ENCODE assay signal across 8 cellular contexts in genomic region chr2:230668184-230668938, GRCh38. TPM values are rescaled to one million over a fixed set of nuclear protein-coding genes. Genes with fewer than 3 reads are reported as not detected.
DNase-seq lines count a peak whose midpoint lies in the region; ATAC-seq and TF ChIP-seq lines count a peak whose summit lies in the region.

No MANE protein-coding gene starts in this region.

- H2AFZ ChIP-seq in osteoblast (ENCODE audit: low read length), result peak overlapping the region; percentile 1

- peak overlapping the region in 3 of 5 experiments; percentile 32 to 80 (median 34) for H3K27ac Mint-ChIP-seq in brain

- H3K9me3 ChIP-seq in osteoblast (ENCODE audit: low read depth, low read length) (no peaks in the 10 kb centered on the region), ovary (no peaks in the 10 kb centered on the region)

- H3K27ac ChIP-seq in osteoblast (ENCODE audit: low read depth, low read length) (no peak overlapping the region), ovary (no peak overlapping the region)

- intact Hi-C loops in ovary (cut with DNase I), result no loop called here

- H3K4me2 ChIP-seq in osteoblast (ENCODE audit: insufficient read depth, low read length), result no peak overlapping the region

- H3K4me1 Mint-ChIP-seq in brain, result peaks cover 38% of the 10 kb centered on the region

- H3K9me3 Mint-ChIP-seq in brain, result peaks cover 0 to 5% (median 0%) of the 10 kb centered on the region in 5 experiments

- no peaks in the 10 kb centered on the region for H3K36me3 Mint-ChIP-seq in brain

- peak; percentile 69 for ATAC-seq in HG02759 (IDR thresholded peaks at IDR 0.05; ENCODE audit: unreplicated experiment)

- DNase-seq in activated T-cell treated with anti-CD3 and anti-CD28 coated beads for 48 hours (ENCODE audit: low read depth) (peak; percentile 40), NCI-H524 (lab: John Stamatoyannopoulos, UW) (peak; percentile 57 to 88), osteoblast (ENCODE audit: insufficient read length, low spot score, missing footprints) (no peak), ovary (no peak), erythroblast (lab: John Stamatoyannopoulos, UW) (no peak)
- DNase-seq in activated T-cell treated with anti-CD3 and anti-CD28 coated beads, Interleukin-2, amount 50 U/mL, for 1 hour, result no peak

- TF ChIP-seq CTCF in brain (conservative IDR thresholded peaks at IDR 0.05) (no peak), osteoblast (IDR thresholded peaks at IDR 0.05; ENCODE audit: extremely low read depth, low read depth, low read length) (no peak), ovary (IDR thresholded peaks at IDR 0.05) (no peak)

- H3K79me2 ChIP-seq in osteoblast (ENCODE audit: insufficient read depth, low read length), result no peaks in the 10 kb centered on the region

- H3K27me3 Mint-ChIP-seq in brain, result peaks cover 2% of the 10 kb centered on the region

- WGBS in ovary, 3 donors, result 61 to 66% (median 63%) methylated on average over 12 of the region's 12 CpGs

- H3K4me3 Mint-ChIP-seq in brain, result no peak overlapping the region

- no peak for TF ChIP-seq EP300 in ovary (IDR thresholded peaks at IDR 0.05)

- no peaks in the 10 kb centered on the region for H4K20me1 ChIP-seq in osteoblast (ENCODE audit: insufficient read depth, low read length)

- no peaks in the 10 kb centered on the region for H3K36me3 ChIP-seq in osteoblast (ENCODE audit: insufficient read depth, low read length)
- no peaks in the 10 kb centered on the region for H3K36me3 ChIP-seq in ovary

- H3K27me3 ChIP-seq in osteoblast (ENCODE audit: insufficient read depth, low read length) (no peaks in the 10 kb centered on the region), ovary (no peaks in the 10 kb centered on the region)

- no peak for TF ChIP-seq POLR2A in ovary (IDR thresholded peaks at IDR 0.05)
- TF ChIP-seq POLR2A in erythroblast (IDR thresholded peaks at IDR 0.05; ENCODE audit: low read length), result no peak

- H3K4me1 ChIP-seq in osteoblast (ENCODE audit: insufficient read depth, low read length), result peaks cover 11% of the 10 kb centered on the region
- H3K4me1 ChIP-seq in ovary (ENCODE audit: insufficient read depth), result no peaks in the 10 kb centered on the region

- H3K4me3 ChIP-seq in osteoblast (ENCODE audit: insufficient read depth, low read length), result no peak overlapping the region
- no peak overlapping the region for H3K4me3 ChIP-seq in ovary

RNA-seq across cellular contexts. Expression of gene CAB39, which starts 44.3 kb away (rescaled TPM):
- polyA plus RNA-seq in brain (ENCODE audit: insufficient read depth, low read depth, low replicate concordance) (22.9 TPM), ovary (10 to 100 TPM; 24.8 to 42.7 TPM)
- total RNA-seq in osteoblast (53.2 and 56.6 TPM in 2 replicates), ovary (10 to 100 TPM; 39.6 to 64.4 (median 52.0) TPM)

Comparison
In these comparisons a context has a peak if more than half of its experiments do, and no peak if none do; other contexts are left out.
1. DNase-seq: peak in activated T-cell treated with anti-CD3 and anti-CD28 coated beads for 48 hours (single experiment) and NCI-H524 (2 of 2); none in activated T-cell treated with anti-CD3 and anti-CD28 coated beads, Interleukin-2, amount 50 U/mL, for 1 hour (single experiment), osteoblast (single experiment), ovary (0 of 5) and erythroblast (0 of 2).